In genomic region chr1:10794724-10795304, GRCh38 we compare ENCODE assay signal across 8 cellular contexts. TPM values are rescaled to one million over a fixed set of nuclear protein-coding genes. Genes with fewer than 3 reads are reported as not detected.
A peak's percentile ranks its signal among the peaks of the same experiment; 100 is the strongest.
DNase-seq lines count a peak whose midpoint lies in the region; ATAC-seq, FAIRE-seq and TF ChIP-seq lines count a peak whose summit lies in the region.

No MANE protein-coding gene starts in this region.

- POLR2A ChIA-PET in HEK293T (lab: Yijun Ruan, JAX) = no interaction called here
- POLR2A ChIA-PET in MCF 10A (lab: Yijun Ruan, JAX) = interaction anchor here (0.5 to 4.5 kb wide), 13 partner anchors 9 to 1504 kb away, joined by 3 to 26 read pairs (median 7); no protein-coding TSS in a partner anchor

- no peaks in the 10 kb centered on the region for H3K4me1 ChIP-seq in aorta (ENCODE audit: control insufficient read depth in 1 of 2, insufficient read depth in 2 of 2, low read length in 2 of 2)

- peaks cover 18% of the 10 kb centered on the region for H3K4me1 Mint-ChIP-seq in MCF 10A (ENCODE audit: insufficient read depth, unreplicated experiment)

- H3K27me3 Mint-ChIP-seq in MCF 10A (ENCODE audit: insufficient read depth, unreplicated experiment) = no peaks in the 10 kb centered on the region

- no peak for TF ChIP-seq POLR2A in H54 (IDR thresholded peaks at IDR 0.05; ENCODE audit: low read depth, low read length)

- no peak for ATAC-seq in aorta (ENCODE audit: low FRiP score)

- DNase-seq in AG09309 (ENCODE audit: low read depth) (no peak), HEK293T (ENCODE audit: extremely low spot score) (no peak), MCF 10A (ENCODE audit: unreplicated experiment) (no peak), lung microvascular endothelial cell (ENCODE audit: low read depth in 2 of 2) (peak; percentile 10 to 43), aorta (no peak), H54 (ENCODE audit: insufficient read length, low spot score) (no peak), GOT3 (lab: John Stamatoyannopoulos, UW) (no peak), cerebellar nuclear complex (lab: John Stamatoyannopoulos, UW) (no peak)

- H3K27ac Mint-ChIP-seq in MCF 10A (ENCODE audit: low read depth, unreplicated experiment) = no peak overlapping the region

- H3K4me3 ChIP-seq in AG09309 (ENCODE audit: control insufficient read depth, low read depth, low read length) (peak overlapping the region; percentile 33), aorta (ENCODE audit: low read length in 2 of 2) (peak overlapping the region; percentile 55 to 84)

- intact Hi-C loops in MCF 10A (cut with micrococcal nuclease) (loop anchor here (5.0 to 10.0 kb wide), 3 partner anchors 60 to 263 kb away; no protein-coding TSS in a partner anchor), aorta (cut with DNase I) (loop anchor here (5.0 kb wide), 2 partner anchors 283 to 288 kb away; no protein-coding TSS in a partner anchor)

- CTCF ChIA-PET in HEK293T (lab: Yijun Ruan, JAX) (interaction anchor here (0.8 to 0.9 kb wide), 2 partner anchors 116 to 258 kb away, joined by 3 read pairs; no protein-coding TSS in a partner anchor), MCF 10A (lab: Yijun Ruan, JAX) (interaction anchor here (0.6 to 1.3 kb wide), 3 partner anchors 10 to 313 kb away, joined by 3 to 4 read pairs (median 3); no protein-coding TSS in a partner anchor)

- H3K9me3 Mint-ChIP-seq in MCF 10A (ENCODE audit: unreplicated experiment) = no peaks in the 10 kb centered on the region

- H3K36me3 Mint-ChIP-seq in MCF 10A (ENCODE audit: insufficient read depth, unreplicated experiment) = peaks cover 5% of the 10 kb centered on the region

- BruUV-seq in MCF 10A (replicated peaks; lab: Mats Ljungman, UMichigan) = no TSS peak

- no peaks in the 10 kb centered on the region for H3K9me3 ChIP-seq in aorta (ENCODE audit: control insufficient read depth, low read length)

- no peak for TF ChIP-seq CTCF in AG09309 (IDR thresholded peaks at IDR 0.05; ENCODE audit: control insufficient read depth, insufficient read depth, low read depth, low read length, missing control alignments)
- no peak for TF ChIP-seq CTCF in MCF 10A (IDR thresholded peaks at IDR 0.05; ENCODE audit: unreplicated experiment)

- H3K27ac ChIP-seq in aorta (ENCODE audit: low read depth in 1 of 2, low read length in 2 of 2) = no peak overlapping the region

- 0 to 1% methylated on average over 31 to 61 of the region's 61 CpGs for WGBS in aorta, 2 donors

- H3K36me3 ChIP-seq in aorta (ENCODE audit: control insufficient read depth in 1 of 2, insufficient read depth in 2 of 2, low read length in 1 of 2) = no peaks in the 10 kb centered on the region

- H3K27me3 ChIP-seq in aorta (ENCODE audit: control insufficient read depth in 1 of 2, insufficient read depth in 2 of 2, low read length in 1 of 2) = no peaks in the 10 kb centered on the region

- H3K4me3 Mint-ChIP-seq in MCF 10A (ENCODE audit: unreplicated experiment) = peak overlapping the region; percentile 95

- no peak for FAIRE-seq in H54 (lab: Jason Lieb, UNC)

TF ChIP-seq in HEK293T, 16 proteins besides CTCF, POLR2A, EP300 and RAD21:
- TF ChIP-seq SUZ12 (IDR thresholded peaks at IDR 0.05) (no peak), PKNOX1 (IDR thresholded peaks at IDR 0.05) (peak; percentile 66)

RNA-seq across cellular contexts. Expression of gene CASZ1, which starts 1.6 kb away (rescaled TPM):
- total RNA-seq in MCF 10A (2022) (11.1 and 13.2 TPM in 2 replicates), lung microvascular endothelial cell (0.99 and 1.1 TPM in 2 replicates), aorta (10 to 100 TPM; 20.6 to 39.0 TPM)
- 1 to 10 TPM; 3.4 to 7.0 TPM for polyA plus RNA-seq in aorta

Comparison
In these comparisons a context has a peak if more than half of its experiments do, and no peak if none do; other contexts are left out.
1. DNase-seq: peak in lung microvascular endothelial cell (2 of 2); none in AG09309 (single experiment), HEK293T (single experiment), MCF 10A (single experiment), aorta (0 of 2), H54 (single experiment), GOT3 (single experiment) and cerebellar nuclear complex (0 of 2).